In genomic region chr5:40569549-40570270, GRCh38 we compare ENCODE assay signal across 15 cellular contexts.
A peak's percentile ranks its signal among the peaks of the same experiment; 100 is the strongest.
DNase-seq lines count a peak whose midpoint lies in the region; ATAC-seq, FAIRE-seq and TF ChIP-seq lines count a peak whose summit lies in the region.
"Had no signal": no experiment of that assay in that cellular context is flagged by ENCODE, and none has a peak within 500 bp of the region (broad histone marks: within the 10 kb centered on the region; RNA-seq: fewer than 3 reads in every experiment).

No MANE protein-coding gene starts in this region.

- no peak for FAIRE-seq in A549 (lab: Jason Lieb, UNC)

- TF ChIP-seq POLR2A in A549 (IDR thresholded peaks at IDR 0.05; ENCODE audit: low read length), result no peak

- TF ChIP-seq CTCF in A549 (IDR thresholded peaks at IDR 0.05), result no peak
- TF ChIP-seq CTCF in fibroblast of mammary gland (conservative IDR thresholded peaks at IDR 0.05; ENCODE audit: control insufficient read depth, insufficient read depth, low read depth, low read length), result no peak
- TF ChIP-seq CTCF in GM10266 (IDR thresholded peaks at IDR 0.05; ENCODE audit: control insufficient read depth, insufficient read depth, low read depth, missing control alignments), result no peak

- CTCF ChIA-PET in A549 (lab: Yijun Ruan, JAX), result interaction anchor here (1.3 kb wide), 1 partner anchor 621 kb away, joined by 3 read pairs; no protein-coding TSS in a partner anchor

- TF ChIP-seq RAD21 in A549 (conservative IDR thresholded peaks at IDR 0.05 in 1 of 2, IDR thresholded peaks at IDR 0.05 in 1 of 2), result no peak

- ATAC-seq in A549, result no peak
- ATAC-seq in GM19438 (IDR thresholded peaks at IDR 0.05; ENCODE audit: low read depth, unreplicated experiment), result peak; percentile 52

- H3K4me3 ChIP-seq in A549, result no peak overlapping the region
- no peak overlapping the region for H3K4me3 ChIP-seq in fibroblast of mammary gland (ENCODE audit: control insufficient read depth, low read depth, low read length)
- H3K4me3 ChIP-seq: coronary artery had no signal

- H3K4me1 ChIP-seq in A549, result peaks cover 16% of the 10 kb centered on the region

- TF ChIP-seq EP300 in A549 (IDR thresholded peaks at IDR 0.05), result no peak

- WGBS in A549 (ENCODE audit: missing lambda C conversion rate), result 20% methylated on average over 3 of the region's 3 CpGs

- POLR2A ChIA-PET in A549 (lab: Yijun Ruan, JAX), result no interaction called here

- H3K27ac ChIP-seq in A549, result peak overlapping the region; percentile 17 to 42; a peak in 1 of 6 replicates
- H3K27ac ChIP-seq: VCaP had no signal

- no peaks in the 10 kb centered on the region for H3K9me3 ChIP-seq in A549

- no peak for DNase-seq in A549 (ENCODE audit: low read depth in 1 of 2, low spot score in 1 of 2)
- peak; percentile 31 for DNase-seq in HT1080 (ENCODE audit: low read depth)
- DNase-seq in fibroblast of mammary gland (ENCODE audit: low read depth), result peak; percentile 53
- DNase-seq in GM10266 (ENCODE audit: extremely low spot score), result no peak
- DNase-seq in NCI-H1105 treated with DMSO at 0.1 percent for 48 hours (lab: John Stamatoyannopoulos, UW), result no peak
- no peak for DNase-seq in globus pallidus (ENCODE audit: low spot score)
- DNase-seq in putamen (ENCODE audit: low spot score), result no peak
- DNase-seq: activated gamma-delta T cell; hypothalamus; NCI-H187; stimulated activated CD4-positive, alpha-beta T cell treated with anti-CD3 and anti-CD28 coated beads, Interleukin-1b, Interleukin-23, amount 100 ng/mL, for 48 hours; substantia nigra had no signal

- peak overlapping the region; percentile 39 for H3K4me2 ChIP-seq in A549

TF ChIP-seq in A549, 52 proteins besides CTCF, POLR2A, EP300 and RAD21:
- TF ChIP-seq HOXB13 (CRISPR knock-in tag; IDR thresholded peaks at IDR 0.05; ENCODE audit: low read depth) (no peak), NR3C1 (IDR thresholded peaks at IDR 0.05) (no peak), ZSCAN20 (CRISPR knock-in tag; IDR thresholded peaks at IDR 0.05) (no peak), HMGXB4 (CRISPR knock-in tag; IDR thresholded peaks at IDR 0.05; ENCODE audit: borderline replicate concordance) (no peak), ZC3H11A (IDR thresholded peaks at IDR 0.05) (no peak), POLR2AphosphoS2 (conservative IDR thresholded peaks at IDR 0.05; ENCODE audit: low read length) (no peak), PHF8 (IDR thresholded peaks at IDR 0.05; ENCODE audit: borderline replicate concordance, low read depth) (no peak), CBX8 (IDR thresholded peaks at IDR 0.05) (no peak), JUN (IDR thresholded peaks at IDR 0.05) (no peak), PBX3 (IDR thresholded peaks at IDR 0.05) (no peak), HDAC2 (IDR thresholded peaks at IDR 0.05) (no peak), ATOH8 (CRISPR knock-in tag; IDR thresholded peaks at IDR 0.05; ENCODE audit: low read depth) (no peak), ESRRA (IDR thresholded peaks at IDR 0.05; ENCODE audit: borderline replicate concordance, low read length) (no peak), MAZ (IDR thresholded peaks at IDR 0.05; ENCODE audit: borderline replicate concordance, low read depth, low read length) (no peak), RFX5 (IDR thresholded peaks at IDR 0.05) (no peak)

Comparison
In these comparisons a context has a peak if more than half of its experiments do, and no peak if none do; other contexts are left out.
1. DNase-seq: peak in HT1080 (single experiment) and fibroblast of mammary gland (single experiment); none in A549 (0 of 2), GM10266 (single experiment), NCI-H1105 treated with DMSO at 0.1 percent for 48 hours (single experiment), globus pallidus (single experiment) and putamen (single experiment).